20 cellular contexts compared by ENCODE assay signal in genomic region chr10:11429439-11430052, GRCh38.
DNase-seq lines count a peak whose midpoint lies in the region; ATAC-seq and TF ChIP-seq lines count a peak whose summit lies in the region.
"Had no signal": no experiment of that assay in that cellular context is flagged by ENCODE, and none has a peak within 500 bp of the region (broad histone marks: within the 10 kb centered on the region; RNA-seq: fewer than 3 reads in every experiment).

No MANE protein-coding gene starts in this region.

- no peaks in the 10 kb centered on the region for H3K36me3 ChIP-seq in tibial nerve

- peaks cover 10% of the 10 kb centered on the region in 2 experiments for H3K9me3 Mint-ChIP-seq in H9
- peaks cover 5% of the 10 kb centered on the region for H3K9me3 Mint-ChIP-seq in stimulated activated memory B cell treated with anti-CD40 and anti-IgM and Interleukin-4, amounts not matched to agents 10 μg/mL and 1 μg/mL and 100 μg/mL, for 72 hours

- in situ Hi-C loops in ACHN (cut with HindIII; ENCODE audit: low pct_ligation_motif_present, low pct_unique_long_range_greater_than_20kb, low sequenced_read_pairs) = no loop called here

- H3K36me3 Mint-ChIP-seq in H9 (ENCODE audit: insufficient read depth in 1 of 3, low read depth in 3 of 3) = peaks cover 4 to 13% (median 6%) of the 10 kb centered on the region in 3 experiments; a peak in 6 of 7 replicates
- H3K36me3 Mint-ChIP-seq in stimulated activated memory B cell treated with anti-CD40 and anti-IgM and Interleukin-4, amounts not matched to agents 10 μg/mL and 1 μg/mL and 100 μg/mL, for 72 hours = no peaks in the 10 kb centered on the region

- no peaks in the 10 kb centered on the region for H3K23me2 ChIP-seq in H9 (ENCODE audit: insufficient read length, low read depth, low read length, poor library complexity, severe bottlenecking)

- no peak overlapping the region for H3K4me2 ChIP-seq in H9 (ENCODE audit: insufficient read depth, insufficient read length, low read length)
- H3K4me2 ChIP-seq: GM23338 had no signal

- no peaks in the 10 kb centered on the region; the same call in none of the 2 replicates for H3K27me3 Mint-ChIP-seq in H9 (ENCODE audit: low read depth)
- H3K27me3 Mint-ChIP-seq in stimulated activated memory B cell treated with anti-CD40 and anti-IgM and Interleukin-4, amounts not matched to agents 10 μg/mL and 1 μg/mL and 100 μg/mL, for 72 hours = no peaks in the 10 kb centered on the region
- H3K27me3 Mint-ChIP-seq: T-cell had no signal

- H2BK15ac ChIP-seq in H9 (ENCODE audit: low read depth, low read length) = no peak overlapping the region

- ATAC-seq in stimulated activated memory B cell treated with anti-CD40 and anti-IgM and Interleukin-4, amounts not matched to agents 10 μg/mL and 1 μg/mL and 100 μg/mL, for 72 hours = no peak
- no peak for ATAC-seq in GM21723 (IDR thresholded peaks at IDR 0.05; ENCODE audit: unreplicated experiment)
- ATAC-seq: GM23338, T-cell had no signal

- no peak overlapping the region for H4K5ac ChIP-seq in H9 (ENCODE audit: insufficient read length, low read depth, low read length)

- H2BK12ac ChIP-seq in H9 (ENCODE audit: insufficient read length, low read depth, low read length) = no peak overlapping the region

- TF ChIP-seq POLR2A in tibial nerve (IDR thresholded peaks at IDR 0.05) = no peak

- H2BK20ac ChIP-seq in H9 (ENCODE audit: low read depth, low read length, poor library complexity, severe bottlenecking) = no peak overlapping the region

- H3K4me3 ChIP-seq in epithelial cell of esophagus (ENCODE audit: low read length) (no peak overlapping the region), tibial nerve (no peak overlapping the region)
- H3K4me3 ChIP-seq: GM23338, SK-N-MC had no signal

- no peak overlapping the region for H3K23ac ChIP-seq in H9 (ENCODE audit: insufficient read length, low read depth, low read length)

- no peak overlapping the region for H2BK5ac ChIP-seq in H9 (ENCODE audit: insufficient read length, low read length)

- H3K18ac ChIP-seq in H9 (ENCODE audit: insufficient read length, low read depth, low read length) = no peak overlapping the region

- H3K79me1 ChIP-seq in H9 (ENCODE audit: insufficient read depth, low read depth, low read length, poor library complexity, severe bottlenecking) = no peaks in the 10 kb centered on the region

- H3K9ac ChIP-seq in H9 (ENCODE audit: extremely low read depth, insufficient read length, low read length) = no peak overlapping the region

- no peak for TF ChIP-seq EP300 in tibial nerve (IDR thresholded peaks at IDR 0.05)

- H2AFZ ChIP-seq in H9 (ENCODE audit: low read length) = no peak overlapping the region

- WGBS in H9 (ENCODE audit: extremely low coverage, insufficient read length, low lambda C conversion rate) = no CpG with 5 or more reads among the region's 8 CpGs
- 91 to 96% methylated on average over 7 to 8 of the region's 8 CpGs for WGBS in tibial nerve, 2 donors

- H3K4ac ChIP-seq in H9 (ENCODE audit: low read depth, low read length) = no peak overlapping the region

- H4K91ac ChIP-seq in H9 (ENCODE audit: insufficient read length, low read depth, low read length) = no peak overlapping the region

- no peak overlapping the region; a peak in 2 of 7 replicates for H3K27ac Mint-ChIP-seq in H9
- no peak overlapping the region for H3K27ac Mint-ChIP-seq in stimulated activated memory B cell treated with anti-CD40 and anti-IgM and Interleukin-4, amounts not matched to agents 10 μg/mL and 1 μg/mL and 100 μg/mL, for 72 hours
- H3K27ac Mint-ChIP-seq: GM23338, HFFc6, T-cell had no signal

- no peaks in the 10 kb centered on the region; the same call in 1 of the 2 replicates for H3K4me1 ChIP-seq in H9 (ENCODE audit: insufficient read depth, low read length)
- no peaks in the 10 kb centered on the region for H3K4me1 ChIP-seq in tibial nerve

- H3K56ac ChIP-seq in H9 (ENCODE audit: insufficient read length, low read depth, low read length) = no peak overlapping the region

- H4K20me1 ChIP-seq in H9 (ENCODE audit: control insufficient read depth, insufficient read depth, insufficient read length) = no peaks in the 10 kb centered on the region

- H2BK120ac ChIP-seq in H9 (ENCODE audit: low read depth, low read length, poor library complexity, severe bottlenecking) = no peak overlapping the region

- TF ChIP-seq CTCF in H9 (conservative IDR thresholded peaks at IDR 0.05) (no peak), epithelial cell of esophagus (IDR thresholded peaks at IDR 0.05; ENCODE audit: insufficient read depth, low read depth, low read length, missing control alignments) (no peak), tibial nerve (IDR thresholded peaks at IDR 0.05) (no peak)

- H3K27me3 ChIP-seq in H9 (ENCODE audit: insufficient read depth, low read length) (no peaks in the 10 kb centered on the region), tibial nerve (no peaks in the 10 kb centered on the region)

- peak; percentile 1 for DNase-seq in ACHN
- peak; percentile 17 for DNase-seq in H9
- DNase-seq in SW480 (ENCODE audit: low spot score) = peak; percentile 25
- peak; percentile 5 for DNase-seq in epithelial cell of esophagus (ENCODE audit: low read depth)
- DNase-seq in tibial nerve (ENCODE audit: low spot score in 2 of 2) = no peak
- no peak for DNase-seq in AG20443 (ENCODE audit: low spot score)
- DNase-seq: C1 segment of cervical spinal cord, DMS153, HFFc6, MV-4-11, NCI-H1417 treated with DMSO at 0.1 percent for 48 hours, NCI-H2029, NCI-H2171, NCI-H82, Right ventricle myocardium superior, T-cell had no signal

- no peaks in the 10 kb centered on the region for H3K9me3 ChIP-seq in H9 (ENCODE audit: control insufficient read depth, low read depth, low read length)
- H3K9me3 ChIP-seq in tibial nerve = peaks cover 0 to 12% (median 0%) of the 10 kb centered on the region in 4 donors

- no peak overlapping the region for H3T11ph ChIP-seq in H9 (ENCODE audit: low read length)

- no peak overlapping the region for H4K8ac ChIP-seq in H9 (replicated peaks; ENCODE audit: insufficient read length, low read depth, low read length)

- H3K27ac ChIP-seq in H9 (ENCODE audit: insufficient read length, low read depth, low read length) = no peak overlapping the region
- no peak overlapping the region for H3K27ac ChIP-seq in tibial nerve
- H3K27ac ChIP-seq: SK-N-MC had no signal

- H3K4me3 Mint-ChIP-seq in H9 = no peak overlapping the region
- H3K4me3 Mint-ChIP-seq in stimulated activated memory B cell treated with anti-CD40 and anti-IgM and Interleukin-4, amounts not matched to agents 10 μg/mL and 1 μg/mL and 100 μg/mL, for 72 hours = no peak overlapping the region
- H3K4me3 Mint-ChIP-seq: GM23338, HFFc6, T-cell had no signal

- H3K4me1 Mint-ChIP-seq in H9 = peaks cover 15 to 28% of the 10 kb centered on the region in 2 experiments
- no peaks in the 10 kb centered on the region for H3K4me1 Mint-ChIP-seq in stimulated activated memory B cell treated with anti-CD40 and anti-IgM and Interleukin-4, amounts not matched to agents 10 μg/mL and 1 μg/mL and 100 μg/mL, for 72 hours

- no peaks in the 10 kb centered on the region for H3K79me2 ChIP-seq in H9 (ENCODE audit: insufficient read depth, low read length)

- no peak overlapping the region for H3K14ac ChIP-seq in H9 (ENCODE audit: insufficient read depth, low read length)

- H2AK5ac ChIP-seq in H9 (ENCODE audit: insufficient read length, low read length) = no peak overlapping the region

Comparison
In these comparisons a context has a peak if more than half of its experiments do, and no peak if none do; other contexts are left out.
1. DNase-seq: peak in ACHN (single experiment), H9 (single experiment), SW480 (single experiment) and epithelial cell of esophagus (single experiment); none in tibial nerve (0 of 2) and AG20443 (single experiment).